Comparison of ENCODE assay signal across 8 cellular contexts in the genomic region with DNA sequence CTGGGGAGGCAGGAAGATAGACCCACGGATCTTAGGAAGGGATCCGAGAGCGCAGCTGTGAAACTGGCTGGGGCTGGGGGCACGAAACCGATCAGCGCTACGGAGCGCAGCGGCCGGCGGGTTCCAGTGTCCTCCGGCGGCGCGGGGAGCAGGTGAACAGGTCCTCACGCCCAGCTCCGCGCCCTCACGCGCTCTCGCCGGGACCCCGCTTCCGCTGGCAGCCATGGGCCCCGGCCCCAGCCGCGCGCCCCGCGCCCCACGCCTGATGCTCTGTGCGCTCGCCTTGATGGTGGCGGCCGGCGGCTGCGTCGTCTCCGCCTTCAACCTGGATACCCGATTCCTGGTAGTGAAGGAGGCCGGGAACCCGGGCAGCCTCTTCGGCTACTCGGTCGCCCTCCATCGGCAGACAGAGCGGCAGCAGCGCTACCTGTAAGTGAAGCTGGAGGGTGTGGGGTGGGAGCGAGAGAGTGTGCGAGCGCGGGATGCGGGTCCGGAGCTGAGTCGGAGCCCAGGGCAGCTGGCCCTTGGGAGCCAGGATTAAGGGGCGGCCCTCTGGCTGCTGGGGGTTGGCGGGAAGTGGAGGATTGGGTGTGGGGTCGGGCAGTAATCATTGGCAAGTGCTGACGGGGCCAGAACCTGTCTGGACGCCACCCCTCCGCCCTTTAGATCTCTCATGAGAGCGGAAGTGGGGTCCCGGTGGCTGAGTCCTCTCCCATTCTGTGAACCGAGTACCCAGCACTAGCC. TPM values are rescaled to one million over a fixed set of nuclear protein-coding genes. Genes with fewer than 3 reads are reported as not detected.
A peak's percentile ranks its signal among the peaks of the same experiment; 100 is the strongest.
DNase-seq lines count a peak whose midpoint lies in the region; ATAC-seq and TF ChIP-seq lines count a peak whose summit lies in the region.

No MANE protein-coding gene starts in this region.

- peak; percentile 64 for DNase-seq in A673 (ENCODE audit: low spot score)
- DNase-seq in LoVo (ENCODE audit: low spot score): peak; percentile 56
- DNase-seq in T-cell: peak; percentile 19 to 62 (median 40)
- peak in 1 of 2 donors; percentile 80 for DNase-seq in ascending aorta (ENCODE audit: low spot score in 2 of 2)
- DNase-seq in smooth muscle cell (lab: John Stamatoyannopoulos, UW; ENCODE audit: unreplicated experiment): no peak

- H3K27me3 Mint-ChIP-seq in T-cell: peaks cover 0 to 6% of the 10 kb centered on the region in 2 donors

- no peak overlapping the region for H3K27ac ChIP-seq in A673 (ENCODE audit: low read depth, low read length, poor library complexity, severe bottlenecking)
- peak overlapping the region; percentile 95 to 97 for H3K27ac ChIP-seq in ascending aorta
- H3K27ac ChIP-seq in smooth muscle cell (ENCODE audit: low read depth): peak overlapping the region; percentile 62

- WGBS in smooth muscle cell (ENCODE audit: low lambda C conversion rate): 1% methylated on average over 56 of the region's 64 CpGs

- H3K9me3 ChIP-seq in A673 (ENCODE audit: low read depth, low read length, poor library complexity, severe bottlenecking) (no peaks in the 10 kb centered on the region), ascending aorta (no peaks in the 10 kb centered on the region), iPS-18c (ENCODE audit: control insufficient read depth, insufficient read depth, low read length) (no peaks in the 10 kb centered on the region), smooth muscle cell (replicated peaks; ENCODE audit: low read depth) (no peaks in the 10 kb centered on the region)

- H3K9ac ChIP-seq in smooth muscle cell (ENCODE audit: low read depth): peak overlapping the region; percentile 37

- H3K4me1 ChIP-seq in A673 (ENCODE audit: insufficient read depth, low read length, poor library complexity, severe bottlenecking) (peaks cover 4% of the 10 kb centered on the region), ascending aorta (peaks cover 36 to 47% of the 10 kb centered on the region in 2 donors), smooth muscle cell (ENCODE audit: low read depth) (peaks cover 31% of the 10 kb centered on the region)

- H3K36me3 ChIP-seq in A673 (ENCODE audit: insufficient read depth, low read length, poor library complexity, severe bottlenecking) (no peaks in the 10 kb centered on the region), ascending aorta (no peaks in the 10 kb centered on the region), smooth muscle cell (ENCODE audit: low read depth) (no peaks in the 10 kb centered on the region)

- no TSS peak for BruUV-seq in A673 (replicated peaks; lab: Mats Ljungman, UMichigan)

- H2AFZ ChIP-seq in smooth muscle cell (ENCODE audit: low read depth): peak overlapping the region; percentile 70

- ATAC-seq in GM19025 (IDR thresholded peaks at IDR 0.05; ENCODE audit: low read depth, unreplicated experiment) (peak; percentile 39), T-cell (replicated peaks in 1 of 4) (peak; percentile 71 to 74 (median 74)), HG03139 (IDR thresholded peaks at IDR 0.05; ENCODE audit: unreplicated experiment) (no peak)

- CTCF ChIA-PET in A673 (lab: Charles Lee): interaction anchor here (0.6 kb wide), 1 partner anchor 18 kb away, joined by 5 read pairs; no protein-coding TSS in a partner anchor
- CTCF ChIA-PET in T-cell (lab: Charles Lee): interaction anchor here (0.6 to 2.3 kb wide), 5 partner anchors 31 to 1914 kb away, joined by 4 to 16 read pairs (median 6); no protein-coding TSS in a partner anchor

- H3K9me3 Mint-ChIP-seq in T-cell: no peaks in the 10 kb centered on the region

- POLR2A ChIA-PET in A673 (lab: Charles Lee; ENCODE audit: low non-redundant PET): no interaction called here
- POLR2A ChIA-PET in T-cell (lab: Charles Lee): no interaction called here

- H3K27ac Mint-ChIP-seq in T-cell: peak overlapping the region in 1 of 2 donors; percentile 27

- no peaks in the 10 kb centered on the region for H3K36me3 Mint-ChIP-seq in T-cell

- H3F3A ChIP-seq in smooth muscle cell (ENCODE audit: low read depth): peaks cover 25% of the 10 kb centered on the region

- H3K4me3 Mint-ChIP-seq in T-cell: peak overlapping the region; percentile 87 to 94 (median 89)

- peak; percentile 62 for TF ChIP-seq CTCF in A673 (conservative IDR thresholded peaks at IDR 0.05; ENCODE audit: low read depth, low read length)
- peak in 2 of 3 experiments; percentile 34 to 35 for TF ChIP-seq CTCF in ascending aorta (IDR thresholded peaks at IDR 0.05)
- TF ChIP-seq CTCF in smooth muscle cell (IDR thresholded peaks at IDR 0.05; ENCODE audit: borderline replicate concordance, insufficient read depth, poor library complexity, severe bottlenecking): peak; percentile 18

- intact Hi-C loops in A673 (cut with micrococcal nuclease; ENCODE audit: unreplicated experiment): no loop called here
- intact Hi-C loops in ascending aorta (cut with DNase I): no loop called here

- peaks cover 24% of the 10 kb centered on the region for H3K27me3 ChIP-seq in A673 (replicated peaks; ENCODE audit: insufficient read depth, low read depth, low read length, poor library complexity)
- no peaks in the 10 kb centered on the region for H3K27me3 ChIP-seq in ascending aorta
- no peaks in the 10 kb centered on the region for H3K27me3 ChIP-seq in smooth muscle cell (ENCODE audit: low read depth)

- peaks cover 29% of the 10 kb centered on the region for H3K79me2 ChIP-seq in smooth muscle cell (ENCODE audit: low read depth)

- peak overlapping the region; percentile 94 for H3K4me2 ChIP-seq in smooth muscle cell

- H3K4me3 ChIP-seq in A673 (ENCODE audit: low read depth, low read length, poor library complexity, severe bottlenecking) (peak overlapping the region; percentile 64), ascending aorta (peak overlapping the region; percentile 73 to 83), iPS-18c (ENCODE audit: insufficient read depth, low read depth, low read length) (peak overlapping the region; percentile 77), smooth muscle cell (peak overlapping the region; percentile 76)

- peaks cover 20% of the 10 kb centered on the region for H4K20me1 ChIP-seq in smooth muscle cell (ENCODE audit: low read depth)

- peaks cover 17 to 27% (median 24%) of the 10 kb centered on the region in 3 donors for H3K4me1 Mint-ChIP-seq in T-cell

RNA-seq across cellular contexts. Expression of a gene that starts 0.5 kb away (rescaled TPM):
- total RNA-seq in A673 (2021) (1.4 and 3.3 TPM in 2 replicates), T-cell (10 to 100 TPM in 3 of 5 donors, 1 to 10 TPM in 2; 8.5 to 20.0 (median 14.8) TPM), ascending aorta (222 TPM), smooth muscle cell (44.7 and 77.9 TPM in 2 replicates)
- polyA plus RNA-seq in smooth muscle cell: 30.0 and 70.4 TPM in 2 replicates

RNA-seq across cellular contexts. Expression of a gene that starts 38.8 kb away (rescaled TPM):
- total RNA-seq in A673 (2021) (20.4 and 31.6 TPM in 2 replicates), T-cell (10 to 100 TPM; 18.8 to 37.2 (median 30.0) TPM), ascending aorta (73.5 TPM), smooth muscle cell (21.7 and 28.2 TPM in 2 replicates)
- polyA plus RNA-seq in smooth muscle cell: 34.3 and 36.5 TPM in 2 replicates
